8 cellular contexts compared by ENCODE assay signal in the genomic region with DNA sequence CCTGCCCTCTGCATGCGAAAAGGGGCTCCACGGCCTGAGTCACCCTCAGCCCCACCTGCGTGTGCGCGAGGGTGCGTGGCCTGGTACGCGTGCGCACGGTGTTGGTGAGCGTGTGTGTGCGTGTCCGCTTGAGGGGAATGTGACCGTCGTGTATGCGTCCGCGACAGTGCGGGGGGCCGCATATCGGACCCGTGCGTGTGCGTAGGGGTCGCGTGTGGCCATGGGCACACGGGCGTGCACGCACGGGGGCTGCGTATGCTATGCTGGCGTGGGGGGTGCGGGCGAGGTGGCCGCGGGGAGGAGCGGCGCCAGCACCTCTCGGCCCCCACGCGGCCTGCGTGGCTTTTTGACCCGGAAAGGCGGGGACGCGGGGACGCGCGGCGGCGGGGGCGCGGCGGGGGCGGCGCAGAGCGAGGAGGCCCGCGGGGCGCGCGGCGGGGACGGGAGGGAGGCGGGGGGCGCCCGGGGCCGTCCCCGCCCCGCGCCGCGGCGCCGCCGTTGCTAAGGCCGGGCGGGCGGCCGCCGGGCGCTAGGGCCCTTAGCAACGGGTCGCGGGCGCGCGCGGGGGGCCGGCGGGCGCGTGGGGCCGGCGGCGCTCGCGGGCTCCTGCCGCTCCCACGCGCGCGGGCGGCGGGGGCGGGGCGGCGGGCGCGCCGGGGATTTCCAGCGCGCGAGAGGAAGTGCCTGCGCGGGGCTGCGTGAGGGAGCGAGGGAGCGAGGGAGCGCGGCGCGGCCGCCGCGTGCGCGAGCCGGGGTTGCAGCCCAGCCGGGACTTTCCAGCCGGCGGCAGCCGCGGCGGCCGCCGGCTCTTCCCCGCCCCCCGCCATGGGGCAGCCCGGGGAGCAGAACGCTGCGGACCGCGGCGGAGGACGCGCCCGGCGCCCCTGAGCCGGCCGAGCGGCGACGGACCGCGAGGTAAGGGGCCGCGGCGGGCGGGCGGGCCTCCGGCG. TPM values are rescaled to one million over a fixed set of nuclear protein-coding genes. Genes with fewer than 3 reads are reported as not detected.
DNase-seq lines count a peak whose midpoint lies in the region; ATAC-seq and TF ChIP-seq lines count a peak whose summit lies in the region.

A gene with protein sequence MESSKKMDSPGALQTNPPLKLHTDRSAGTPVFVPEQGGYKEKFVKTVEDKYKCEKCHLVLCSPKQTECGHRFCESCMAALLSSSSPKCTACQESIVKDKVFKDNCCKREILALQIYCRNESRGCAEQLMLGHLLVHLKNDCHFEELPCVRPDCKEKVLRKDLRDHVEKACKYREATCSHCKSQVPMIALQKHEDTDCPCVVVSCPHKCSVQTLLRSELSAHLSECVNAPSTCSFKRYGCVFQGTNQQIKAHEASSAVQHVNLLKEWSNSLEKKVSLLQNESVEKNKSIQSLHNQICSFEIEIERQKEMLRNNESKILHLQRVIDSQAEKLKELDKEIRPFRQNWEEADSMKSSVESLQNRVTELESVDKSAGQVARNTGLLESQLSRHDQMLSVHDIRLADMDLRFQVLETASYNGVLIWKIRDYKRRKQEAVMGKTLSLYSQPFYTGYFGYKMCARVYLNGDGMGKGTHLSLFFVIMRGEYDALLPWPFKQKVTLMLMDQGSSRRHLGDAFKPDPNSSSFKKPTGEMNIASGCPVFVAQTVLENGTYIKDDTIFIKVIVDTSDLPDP (plus strand): TSS at position 689 of the 950 bp plus-strand sequence. CDS start 92,753 bp downstream, outside the sequence.

- intact Hi-C loops in left ventricle myocardium superior (cut with micrococcal nuclease) (no loop called here), uterus (cut with DNase I; ENCODE audit: low total_unique reads) (no loop called here)

- TF ChIP-seq CTCF in C4-2B (conservative IDR thresholded peaks at IDR 0.05) (no peak), HL-60 (IDR thresholded peaks at IDR 0.05; ENCODE audit: insufficient read depth, low read length) (no peak), uterus (IDR thresholded peaks at IDR 0.05) (no peak)

- H3K27me3 ChIP-seq in HL-60 (ENCODE audit: insufficient read depth, poor library complexity, severe bottlenecking) (no peaks in the 10 kb centered on the region), uterus (no peaks in the 10 kb centered on the region)

- ATAC-seq in GM19372 (IDR thresholded peaks at IDR 0.05; ENCODE audit: low read depth, unreplicated experiment) = peak; percentile 59
- ATAC-seq in left ventricle myocardium superior = peak; percentile 68

- H3K27ac ChIP-seq in C4-2B = peak within 1 kb of the TSS; percentile 75
- peak within 1 kb of the TSS; percentile 69 for H3K27ac ChIP-seq in HL-60 (replicated peaks)
- peak within 1 kb of the TSS; percentile 71 to 90 for H3K27ac ChIP-seq in uterus

- no peaks in the 10 kb centered on the region for H3K9me3 ChIP-seq in uterus

- peak in 1 of 2 donors; percentile 9 for TF ChIP-seq POLR2A in uterus (IDR thresholded peaks at IDR 0.05)

- DNase-seq in HL-60 (ENCODE audit: low read depth in 1 of 2, low spot score in 1 of 2) (peak; percentile 57 to 60), T-helper 2 cell (peak; percentile 72 to 92 (median 86)), amygdala (lab: John Stamatoyannopoulos, UW) (peak in 29 of 56 donors; percentile 20 to 75 (median 48)), left ventricle myocardium superior (peak; percentile 85), putamen (ENCODE audit: low spot score) (peak; percentile 72), uterus (peak; percentile 49 to 69)

- no peaks in the 10 kb centered on the region for H3K4me1 ChIP-seq in uterus

- H3K4me3 ChIP-seq in HL-60 (replicated peaks; ENCODE audit: insufficient read depth, low read length) = peak within 1 kb of the TSS; percentile 66
- H3K4me3 ChIP-seq in uterus = peak within 1 kb of the TSS; percentile 26 to 97

- H3K36me3 ChIP-seq in uterus = no peaks in the 10 kb centered on the region

RNA-seq across cellular contexts. Expression of the gene that starts here (rescaled TPM):
- total RNA-seq in left ventricle myocardium superior = 11.6 TPM
- 10 to 100 TPM in 3 of 4 donors, 1 to 10 TPM in 1; 7.4 to 33.1 (median 22.1) TPM for total RNA-seq in uterus

Comparison
In these comparisons a context has a peak if more than half of its experiments do, and no peak if none do; other contexts are left out.
1. Peak in every context shown above with its lines: DNase-seq, ATAC-seq, H3K4me3 ChIP-seq and H3K27ac ChIP-seq.